Comparison of ENCODE assay signal across 8 cellular contexts in genomic region chr19:38134538-38135149, GRCh38.
DNase-seq lines count a peak whose midpoint lies in the region; ATAC-seq and TF ChIP-seq lines count a peak whose summit lies in the region.

No MANE protein-coding gene starts in this region.

- peak in 2 of 3 experiments; percentile 8 to 48 for DNase-seq in NCI-H1417 (lab: John Stamatoyannopoulos, UW)
- no peak for DNase-seq in NCI-H1417 treated with DMSO at 0.1 percent for 48 hours (lab: John Stamatoyannopoulos, UW)
- peak in 1 of 2 experiments; percentile 20 for DNase-seq in HL-60 (ENCODE audit: low read depth in 1 of 2, low spot score in 1 of 2)
- peak; percentile 41 for DNase-seq in fibroblast of peridontal ligament (ENCODE audit: extremely low read depth)
- no peak for DNase-seq in smooth muscle cell (lab: John Stamatoyannopoulos, UW; ENCODE audit: unreplicated experiment)

- H3K9me3 ChIP-seq in smooth muscle cell (replicated peaks; ENCODE audit: low read depth) = no peaks in the 10 kb centered on the region

- H4K20me1 ChIP-seq in smooth muscle cell (ENCODE audit: low read depth) = no peaks in the 10 kb centered on the region

- H3K27me3 ChIP-seq in HL-60 (ENCODE audit: insufficient read depth, poor library complexity, severe bottlenecking) = no peaks in the 10 kb centered on the region
- no peaks in the 10 kb centered on the region for H3K27me3 ChIP-seq in smooth muscle cell (ENCODE audit: low read depth)

- no peak overlapping the region for H3K27ac ChIP-seq in HL-60 (replicated peaks)
- H3K27ac ChIP-seq in VCaP = no peak overlapping the region
- no peak overlapping the region for H3K27ac ChIP-seq in smooth muscle cell (ENCODE audit: low read depth)

- WGBS in smooth muscle cell (ENCODE audit: low lambda C conversion rate) = 75% methylated on average over 14 of the region's 14 CpGs

- TF ChIP-seq CTCF in HL-60 (IDR thresholded peaks at IDR 0.05; ENCODE audit: insufficient read depth, low read length) (peak; percentile 12), VCaP (conservative IDR thresholded peaks at IDR 0.05) (peak; percentile 68), smooth muscle cell (IDR thresholded peaks at IDR 0.05; ENCODE audit: borderline replicate concordance, insufficient read depth, poor library complexity, severe bottlenecking) (peak; percentile 55)

- H3K4me3 ChIP-seq in HL-60 (replicated peaks; ENCODE audit: insufficient read depth, low read length) (no peak overlapping the region), smooth muscle cell (no peak overlapping the region)

- H3K36me3 ChIP-seq in smooth muscle cell (ENCODE audit: low read depth) = no peaks in the 10 kb centered on the region

- H3K4me2 ChIP-seq in smooth muscle cell = no peak overlapping the region

- H2AFZ ChIP-seq in smooth muscle cell (ENCODE audit: low read depth) = no peak overlapping the region

- H3K79me2 ChIP-seq in smooth muscle cell (ENCODE audit: low read depth) = no peaks in the 10 kb centered on the region

- H3K4me1 ChIP-seq in smooth muscle cell (ENCODE audit: low read depth) = no peaks in the 10 kb centered on the region

- ATAC-seq in GM21717 (IDR thresholded peaks at IDR 0.05; ENCODE audit: unreplicated experiment) (no peak), HG02763 (IDR thresholded peaks at IDR 0.05; ENCODE audit: unreplicated experiment) (no peak)

- H3F3A ChIP-seq in smooth muscle cell (ENCODE audit: low read depth) = no peaks in the 10 kb centered on the region

- no peak overlapping the region for H3K9ac ChIP-seq in smooth muscle cell (ENCODE audit: low read depth)

Comparison
In these comparisons a context has a peak if more than half of its experiments do, and no peak if none do; other contexts are left out.
1. DNase-seq: peak in NCI-H1417 (2 of 3) and fibroblast of peridontal ligament (single experiment); none in NCI-H1417 treated with DMSO at 0.1 percent for 48 hours (single experiment) and smooth muscle cell (single experiment).
2. CTCF ChIP-seq: peak in every context shown above with its lines; median percentile 68 in VCaP; 55 in smooth muscle cell; 12 in HL-60.